In genomic region chr17:29918922-29919856, GRCh38 we compare ENCODE assay signal across 13 cellular contexts. TPM values are rescaled to one million over a fixed set of nuclear protein-coding genes. Genes with fewer than 3 reads are reported as not detected.
DNase-seq lines count a peak whose midpoint lies in the region; ATAC-seq, FAIRE-seq and TF ChIP-seq lines count a peak whose summit lies in the region.
"Had no signal": no experiment of that assay in that cellular context is flagged by ENCODE, and none has a peak within 500 bp of the region (broad histone marks: within the 10 kb centered on the region; RNA-seq: fewer than 3 reads in every experiment).

No MANE protein-coding gene starts in this region.

- DNase-seq in EH (ENCODE audit: low read depth), result peak; percentile 65
- DNase-seq in NCI-H226, result peak; percentile 80
- peak; percentile 81 for DNase-seq in bronchial epithelial cell (ENCODE audit: low read depth)
- no peak for DNase-seq in effector CD4-positive, alpha-beta T cell
- no peak for DNase-seq in stimulated activated CD4-positive, alpha-beta T cell treated with anti-CD3 and anti-CD28 coated beads, Interleukin-2, amount 100 ng/mL, for 24 hours
- no peak for DNase-seq in Right ventricle myocardium superior
- DNase-seq: activated CD8-positive, alpha-beta T cell treated with anti-CD3 and anti-CD28 coated beads, Interleukin-2, amount 10 ng/mL, durations not matched to agents 7 days and 5 days; amygdala; DMS153; foreskin melanocyte had no signal

- ATAC-seq in HG02885 (IDR thresholded peaks at IDR 0.05; ENCODE audit: poor library complexity, unreplicated experiment) (no peak), Right ventricle myocardium superior (ENCODE audit: poor library complexity) (no peak)
- ATAC-seq: activated CD8-positive, alpha-beta T cell treated with anti-CD3 and anti-CD28 coated beads, Interleukin-2, amount 10 ng/mL, durations not matched to agents 7 days and 5 days; Right ventricle myocardium inferior had no signal

- H3K4me3 ChIP-seq in bronchial epithelial cell (ENCODE audit: low read depth, low read length) (no peak overlapping the region), muscle layer of duodenum (ENCODE audit: low read depth in 1 of 2, low read length in 2 of 2) (no peak overlapping the region)

- intact Hi-C loops in Right ventricle myocardium superior (cut with DNase I), result no loop called here

- no peak for FAIRE-seq in bronchial epithelial cell (lab: Jason Lieb, UNC)

- no peaks in the 10 kb centered on the region for H3K27me3 ChIP-seq in bronchial epithelial cell (ENCODE audit: control insufficient read depth, insufficient read depth, low read length)
- no peaks in the 10 kb centered on the region for H3K27me3 ChIP-seq in muscle layer of duodenum (ENCODE audit: low read depth, low read length)

- H3K9me3 ChIP-seq in muscle layer of duodenum (ENCODE audit: control insufficient read depth in 1 of 2, low read length in 2 of 2), result no peaks in the 10 kb centered on the region

- peaks cover 3 to 4% of the 10 kb centered on the region in 2 donors for H3K4me1 ChIP-seq in muscle layer of duodenum (ENCODE audit: control insufficient read depth in 1 of 2, insufficient read depth in 2 of 2, low read length in 2 of 2)

- TF ChIP-seq CTCF in bronchial epithelial cell (IDR thresholded peaks at IDR 0.05; ENCODE audit: insufficient read depth, low read length, severe bottlenecking), result no peak

- H3K27ac ChIP-seq in muscle layer of duodenum (ENCODE audit: low read length), result peak overlapping the region; percentile 49

- no peaks in the 10 kb centered on the region for H3K36me3 ChIP-seq in bronchial epithelial cell (ENCODE audit: control insufficient read depth, insufficient read depth, low read length)
- peaks cover 0 to under 1% of the 10 kb centered on the region in 2 donors for H3K36me3 ChIP-seq in muscle layer of duodenum (ENCODE audit: control insufficient read depth in 1 of 2, insufficient read depth in 2 of 2, low read length in 2 of 2)

RNA-seq across cellular contexts. Expression of gene SSH2, which starts 10.8 kb away (rescaled TPM):
- total RNA-seq in bronchial epithelial cell (3.7 and 4.1 TPM in 2 replicates), Right ventricle myocardium superior (31.3 TPM)

RNA-seq across cellular contexts. Expression of gene EFCAB5, which starts 22.2 kb away (rescaled TPM):
- 0.26 TPM in 1 of 2 replicates, not detected in the other for total RNA-seq in bronchial epithelial cell
- not detected for total RNA-seq in Right ventricle myocardium superior
- total RNA-seq: Right ventricle myocardium inferior had no signal

Comparison
In these comparisons a context has a peak if more than half of its experiments do, and no peak if none do; other contexts are left out.
1. DNase-seq: peak in EH (single experiment), NCI-H226 (single experiment) and bronchial epithelial cell (single experiment); none in effector CD4-positive, alpha-beta T cell (single experiment), stimulated activated CD4-positive, alpha-beta T cell treated with anti-CD3 and anti-CD28 coated beads, Interleukin-2, amount 100 ng/mL, for 24 hours (0 of 2) and Right ventricle myocardium superior (single experiment).